8 cellular contexts compared by ENCODE assay signal in the genomic region with DNA sequence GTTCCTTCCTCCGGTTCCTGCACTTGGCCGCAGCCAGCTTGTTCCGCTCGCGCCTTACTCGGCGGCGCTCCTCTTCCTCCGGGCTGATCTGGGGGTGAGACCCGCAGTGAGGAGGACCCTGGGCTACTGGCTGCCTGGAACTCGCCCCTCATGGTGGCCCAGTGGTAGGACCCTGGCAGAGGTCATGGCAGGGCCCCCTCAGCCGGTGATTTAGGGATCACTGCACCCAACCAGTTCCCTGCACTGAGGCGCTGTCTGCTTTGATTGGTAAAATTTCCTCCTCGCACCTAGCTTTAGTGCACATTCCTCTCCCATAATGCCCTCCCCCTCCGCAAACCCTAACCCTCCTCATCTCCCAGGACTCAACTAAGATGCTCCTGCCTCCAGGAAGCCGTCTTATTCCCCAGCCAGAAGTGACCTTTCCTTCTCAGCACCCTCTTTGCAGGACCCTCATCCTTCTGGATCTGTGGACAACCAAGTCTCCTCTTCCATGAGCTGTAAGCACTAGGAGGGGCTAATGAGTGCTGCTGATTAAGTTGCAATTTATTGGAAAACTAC. TPM values are rescaled to one million over a fixed set of nuclear protein-coding genes. Genes with fewer than 3 reads are reported as not detected.
A peak's percentile ranks its signal among the peaks of the same experiment; 100 is the strongest.
DNase-seq lines count a peak whose midpoint lies in the region; TF ChIP-seq lines count a peak whose summit lies in the region.

No MANE protein-coding gene starts in this region.

- CTCF ChIA-PET in RWPE1 (lab: Yijun Ruan, JAX): interaction anchor here (0.6 kb wide), 3 partner anchors 117 to 1914 kb away, joined by 3 to 5 read pairs (median 4); a partner anchor contains a TSS

- H3K4me1 ChIP-seq in prostate gland (replicated peaks): peaks cover 10% of the 10 kb centered on the region

- TF ChIP-seq POLR2A in GM10847 (IDR thresholded peaks at IDR 0.05; ENCODE audit: extremely low read depth, insufficient read length) (peak; percentile 28), prostate gland (IDR thresholded peaks at IDR 0.05) (no peak)

- no peaks in the 10 kb centered on the region for H3K27me3 ChIP-seq in prostate gland (replicated peaks; ENCODE audit: insufficient read depth)

- POLR2A ChIA-PET in RWPE1 (lab: Yijun Ruan, JAX; ENCODE audit: low non-redundant PET): interaction anchor here (0.6 kb wide), 1 partner anchor 175 kb away, joined by 3 read pairs; no protein-coding TSS in a partner anchor

- H3K36me3 ChIP-seq in prostate gland: no peaks in the 10 kb centered on the region

- H3K4me3 ChIP-seq in prostate gland: no peak overlapping the region

- peak overlapping the region; percentile 95 for H3K27ac ChIP-seq in RWPE1
- H3K27ac ChIP-seq in prostate gland: peak overlapping the region; percentile 50 to 61

- DNase-seq in RWPE1 (ENCODE audit: low spot score) (no peak), dermis blood vessel endothelial cell (peak; percentile 71), prostate gland (ENCODE audit: low spot score) (no peak), SHP77 (lab: John Stamatoyannopoulos, UW) (no peak), NCI-H2227 (lab: John Stamatoyannopoulos, UW; ENCODE audit: unreplicated experiment) (no peak), NCI-H526 (lab: John Stamatoyannopoulos, UW) (no peak), occipital lobe (lab: John Stamatoyannopoulos, UW) (no peak)

- H3K9me3 ChIP-seq in prostate gland: no peaks in the 10 kb centered on the region

- TF ChIP-seq CTCF in RWPE1 (conservative IDR thresholded peaks at IDR 0.05; ENCODE audit: low read depth) (no peak), prostate gland (IDR thresholded peaks at IDR 0.05) (no peak)

- intact Hi-C loops in prostate gland (cut with DNase I): no loop called here

- 82% methylated on average over 16 of the region's 16 CpGs for WGBS in prostate gland

RNA-seq across cellular contexts. Expression of a gene that starts 3.6 kb away (rescaled TPM):
- total RNA-seq in dermis blood vessel endothelial cell (69.3 and 163 TPM in 2 replicates), prostate gland (10 to 100 TPM; 40.4 to 55.0 TPM), occipital lobe (14.0 TPM)

RNA-seq across cellular contexts. Expression of a gene that starts 5.8 kb away (rescaled TPM):
- total RNA-seq in dermis blood vessel endothelial cell (161 and 189 TPM in 2 replicates), prostate gland (100 to 1,000 TPM in 1 of 2 donors, 10 to 100 TPM in 1; 87.7 to 151 TPM), occipital lobe (107 TPM)

RNA-seq across cellular contexts. Expression of a gene that starts 6.1 kb away (rescaled TPM):
- 3.6 and 4.9 TPM in 2 replicates for total RNA-seq in dermis blood vessel endothelial cell
- 1 to 10 TPM; 2.6 to 3.4 TPM for total RNA-seq in prostate gland
- not detected for total RNA-seq in occipital lobe

RNA-seq across cellular contexts. Expression of a gene that starts 14.5 kb away (rescaled TPM):
- total RNA-seq in dermis blood vessel endothelial cell (not detected in 2 replicates), prostate gland (1 to 10 TPM; 1.3 to 1.8 TPM), occipital lobe (not detected)

RNA-seq across cellular contexts. Expression of a gene that starts 21.5 kb away (rescaled TPM):
- total RNA-seq in dermis blood vessel endothelial cell: 16.8 and 22.1 TPM in 2 replicates
- 10 to 100 TPM; 40.0 to 84.5 TPM for total RNA-seq in prostate gland
- 13.3 TPM for total RNA-seq in occipital lobe
